ENCODE assay signal across 9 cellular contexts in the genomic region with DNA sequence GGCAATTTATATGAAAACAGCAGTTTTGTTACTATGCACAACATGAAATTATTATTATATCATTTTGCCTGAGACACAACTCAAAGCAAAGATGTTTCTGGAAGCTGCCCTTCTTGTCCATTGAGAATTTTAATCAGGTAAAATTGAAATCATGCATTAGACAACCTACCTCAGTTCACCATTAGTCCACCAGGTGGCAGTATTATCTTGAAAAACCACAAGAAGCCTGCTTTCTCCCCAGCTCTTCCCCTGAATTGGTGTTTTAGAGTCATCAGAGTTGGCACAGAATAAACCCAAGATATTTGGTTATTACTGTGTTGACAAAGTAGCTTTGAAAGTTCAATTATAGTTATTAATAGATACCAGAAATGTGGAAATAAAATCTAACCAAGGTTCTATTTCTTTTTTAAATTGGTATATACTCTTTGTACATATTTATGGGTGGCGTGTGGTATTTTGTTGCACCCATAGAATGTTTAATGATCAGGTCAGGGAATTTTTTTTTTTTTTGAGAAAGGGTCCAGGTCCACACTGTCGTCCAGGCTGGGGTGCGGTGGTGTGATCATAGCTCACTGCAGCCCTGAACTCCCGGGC. TPM values are rescaled to one million over a fixed set of nuclear protein-coding genes. Genes with fewer than 3 reads are reported as not detected.
DNase-seq lines count a peak whose midpoint lies in the region; TF ChIP-seq lines count a peak whose summit lies in the region.
"Had no signal": no experiment of that assay in that cellular context is flagged by ENCODE, and none has a peak within 500 bp of the region (broad histone marks: within the 10 kb centered on the region; RNA-seq: fewer than 3 reads in every experiment).

No MANE protein-coding gene starts in this region.

- no peak overlapping the region for H2BK5ac ChIP-seq in mesenchymal stem cell (ENCODE audit: low read depth, low read length, poor library complexity, severe bottlenecking)

- H3K79me1 ChIP-seq in mesenchymal stem cell (replicated peaks; ENCODE audit: low read length, poor library complexity, severe bottlenecking), result no peaks in the 10 kb centered on the region

- H2AFZ ChIP-seq in mesenchymal stem cell (ENCODE audit: low read depth, low read length), result no peak overlapping the region

- H3K4me2 ChIP-seq in mesenchymal stem cell (ENCODE audit: low read length, poor library complexity, severe bottlenecking), result no peak overlapping the region
- H3K4me2 ChIP-seq: BLaER1 had no signal

- no peak overlapping the region for H2BK120ac ChIP-seq in mesenchymal stem cell (ENCODE audit: low read depth, low read length)

- POLR2A ChIA-PET in HEK293 (lab: Yijun Ruan, JAX), result interaction anchor here (0.6 to 1.2 kb wide), 2 partner anchors 92 to 1050 kb away, joined by 3 read pairs; partner anchors contain the start of gene ENC1

- no peak overlapping the region for H4K8ac ChIP-seq in mesenchymal stem cell (ENCODE audit: low read length)

- H3K9me3 ChIP-seq in HEK293 (ENCODE audit: control insufficient read depth, insufficient read depth, low read depth, low read length), result no peaks in the 10 kb centered on the region
- no peaks in the 10 kb centered on the region for H3K9me3 ChIP-seq in mesenchymal stem cell (ENCODE audit: control insufficient read depth, low read length)
- H3K9me3 ChIP-seq in tibial artery, result no peaks in the 10 kb centered on the region
- H3K9me3 ChIP-seq: BLaER1 had no signal

- WGBS in mesenchymal stem cell, result 35% methylated on average over 4 of the region's 4 CpGs

- H3K27me3 ChIP-seq in mesenchymal stem cell (ENCODE audit: control insufficient read depth in 1 of 2, insufficient read depth in 1 of 2, low read length in 2 of 2), result no peaks in the 10 kb centered on the region
- H3K27me3 ChIP-seq in tibial artery, result no peaks in the 10 kb centered on the region
- H3K27me3 ChIP-seq: BLaER1 had no signal

- peak overlapping the region in 1 of 2 experiments; percentile 48 for H3K18ac ChIP-seq in mesenchymal stem cell (ENCODE audit: low read depth in 1 of 2, low read length in 2 of 2)

- H3K36me3 ChIP-seq in HEK293 (ENCODE audit: control insufficient read depth in 2 of 2, insufficient read depth in 1 of 2, low read length in 2 of 2) (no peaks in the 10 kb centered on the region), mesenchymal stem cell (ENCODE audit: control insufficient read depth in 1 of 2, insufficient read depth in 2 of 2, low read depth in 1 of 2, low read length in 2 of 2) (no peaks in the 10 kb centered on the region), tibial artery (no peaks in the 10 kb centered on the region)
- H3K36me3 ChIP-seq: BLaER1 had no signal

- H3K9ac ChIP-seq in mesenchymal stem cell (ENCODE audit: low read length), result no peak overlapping the region
- H3K9ac ChIP-seq: BLaER1 had no signal

- no peak overlapping the region for H2BK12ac ChIP-seq in mesenchymal stem cell (ENCODE audit: low read length in 2 of 2)

- H3K4me1 ChIP-seq in HEK293 (ENCODE audit: control insufficient read depth, insufficient read depth, low read length), result 0 out of 2 replicates have a peak, but pooled peaks cover 3% of the 10 kb centered on the region
- peaks cover 3% of the 10 kb centered on the region for H3K4me1 ChIP-seq in mesenchymal stem cell (ENCODE audit: control insufficient read depth, insufficient read depth, low read depth, low read length)
- H3K4me1 ChIP-seq in tibial artery, result no peaks in the 10 kb centered on the region
- H3K4me1 ChIP-seq: BLaER1 had no signal

- no peak overlapping the region for H2AK5ac ChIP-seq in mesenchymal stem cell (ENCODE audit: low read length, severe bottlenecking)

- TF ChIP-seq CTCF in HEK293 (tag by site-specific recombination; IDR thresholded peaks at IDR 0.05) (peak; percentile 62), tibial artery (IDR thresholded peaks at IDR 0.05) (peak; percentile 82 to 92)

- H3K14ac ChIP-seq in mesenchymal stem cell (ENCODE audit: low read length in 2 of 2), result no peak overlapping the region

- H3K23ac ChIP-seq in mesenchymal stem cell (ENCODE audit: low read length in 2 of 2), result no peak overlapping the region

- no peak overlapping the region for H3K4ac ChIP-seq in mesenchymal stem cell (ENCODE audit: low read depth in 1 of 2, low read length in 2 of 2)

- intact Hi-C loops in tibial artery (cut with DNase I; ENCODE audit: low total_unique reads), result loop anchor here (2.0 kb wide), 1 partner anchor 204 kb away; no protein-coding TSS in a partner anchor

- DNase-seq in DMS79 treated with DMSO at 0.1 percent for 48 hours (lab: John Stamatoyannopoulos, UW) (peak; percentile 40), DMS79 (lab: John Stamatoyannopoulos, UW) (no peak), NCI-H2081 (lab: John Stamatoyannopoulos, UW) (peak; percentile 57 to 70), T-helper 9 cell (peak; percentile 20), mesenchymal stem cell (peak; percentile 86), tibial artery (no peak)
- peak; percentile 11 for DNase-seq in effector CD8-positive, alpha-beta T cell (lab: John Stamatoyannopoulos, UW)

- CTCF ChIA-PET in HEK293 (lab: Yijun Ruan, JAX), result interaction anchor here (0.6 to 9.1 kb wide), 54 partner anchors 9 to 1328 kb away, joined by 3 to 258 read pairs (median 4); no protein-coding TSS in a partner anchor

- H4K91ac ChIP-seq in mesenchymal stem cell (ENCODE audit: low read length), result no peak overlapping the region

- no peak overlapping the region for H2BK15ac ChIP-seq in mesenchymal stem cell (ENCODE audit: low read depth, poor library complexity, severe bottlenecking)

- H3K4me3 ChIP-seq in HEK293 (ENCODE audit: low read depth, low read length) (no peak overlapping the region), mesenchymal stem cell (ENCODE audit: insufficient read depth in 1 of 2, low read depth in 1 of 2, low read length in 2 of 2) (no peak overlapping the region), tibial artery (no peak overlapping the region)
- H3K4me3 ChIP-seq: BLaER1 had no signal

- no peak overlapping the region for H3K27ac ChIP-seq in HEK293 (ENCODE audit: extremely low read depth, low read depth, low read length)
- H3K27ac ChIP-seq in mesenchymal stem cell (ENCODE audit: low read length, poor library complexity, severe bottlenecking), result peak overlapping the region; percentile 32
- no peak overlapping the region for H3K27ac ChIP-seq in tibial artery
- H3K27ac ChIP-seq: BLaER1 had no signal

TF ChIP-seq in HEK293, 187 proteins besides CTCF, POLR2A, EP300 and RAD21 (continues in another document):
- TF ChIP-seq, protein P1, sequence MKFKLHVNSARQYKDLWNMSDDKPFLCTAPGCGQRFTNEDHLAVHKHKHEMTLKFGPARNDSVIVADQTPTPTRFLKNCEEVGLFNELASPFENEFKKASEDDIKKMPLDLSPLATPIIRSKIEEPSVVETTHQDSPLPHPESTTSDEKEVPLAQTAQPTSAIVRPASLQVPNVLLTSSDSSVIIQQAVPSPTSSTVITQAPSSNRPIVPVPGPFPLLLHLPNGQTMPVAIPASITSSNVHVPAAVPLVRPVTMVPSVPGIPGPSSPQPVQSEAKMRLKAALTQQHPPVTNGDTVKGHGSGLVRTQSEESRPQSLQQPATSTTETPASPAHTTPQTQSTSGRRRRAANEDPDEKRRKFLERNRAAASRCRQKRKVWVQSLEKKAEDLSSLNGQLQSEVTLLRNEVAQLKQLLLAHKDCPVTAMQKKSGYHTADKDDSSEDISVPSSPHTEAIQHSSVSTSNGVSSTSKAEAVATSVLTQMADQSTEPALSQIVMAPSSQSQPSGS (tag by site-specific recombination; IDR thresholded peaks at IDR 0.05; ENCODE audit: low read depth), result no peak
- TF ChIP-seq KLF16 (tag by site-specific recombination; IDR thresholded peaks at IDR 0.05), result no peak
- TF ChIP-seq ZNF350 (tag by site-specific recombination; IDR thresholded peaks at IDR 0.05), result no peak
- no peak for TF ChIP-seq ELK4 (IDR thresholded peaks at IDR 0.05; ENCODE audit: borderline replicate concordance, low read depth, low read length)
- 0 out of 2 replicates have a peak, but pooled peaks have one; percentile 53 for TF ChIP-seq ZNF660 (tag by site-specific recombination; IDR thresholded peaks at IDR 0.05)
- TF ChIP-seq ZNF18 (tag by site-specific recombination; IDR thresholded peaks at IDR 0.05), result no peak

RNA-seq across cellular contexts. Expression of gene UTP15, which starts 25.7 kb away (rescaled TPM):
- 8.2 TPM for polyA plus RNA-seq in mesenchymal stem cell (2013, experiment 1 of 2)
- polyA plus RNA-seq in mesenchymal stem cell (2013, experiment 2 of 2), result 8.3 TPM

RNA-seq across cellular contexts. Expression of gene ANKRA2, which starts 25.8 kb away (rescaled TPM):
- polyA plus RNA-seq in mesenchymal stem cell (2013, experiment 1 of 2), result 14.0 TPM
- polyA plus RNA-seq in mesenchymal stem cell (2013, experiment 2 of 2), result 14.4 TPM

RNA-seq across cellular contexts. Expression of gene ARHGEF28, which starts 34.8 kb away (rescaled TPM):
- 6.0 TPM for polyA plus RNA-seq in mesenchymal stem cell (2013, experiment 1 of 2)
- 5.8 TPM for polyA plus RNA-seq in mesenchymal stem cell (2013, experiment 2 of 2)

Comparison
In these comparisons a context has a peak if more than half of its experiments do, and no peak if none do; other contexts are left out.
1. DNase-seq: peak in DMS79 treated with DMSO at 0.1 percent for 48 hours (single experiment), NCI-H2081 (2 of 2), T-helper 9 cell (single experiment), effector CD8-positive, alpha-beta T cell (single experiment) and mesenchymal stem cell (single experiment); none in DMS79 (single experiment) and tibial artery (0 of 2).